10 cellular contexts compared by ENCODE assay signal in genomic region chr1:19437911-19438310, GRCh38. TPM values are rescaled to one million over a fixed set of nuclear protein-coding genes. Genes with fewer than 3 reads are reported as not detected.
DNase-seq lines count a peak whose midpoint lies in the region; FAIRE-seq and TF ChIP-seq lines count a peak whose summit lies in the region.
"Had no signal": no experiment of that assay in that cellular context is flagged by ENCODE, and none has a peak within 500 bp of the region (broad histone marks: within the 10 kb centered on the region; RNA-seq: fewer than 3 reads in every experiment).

No MANE protein-coding gene starts in this region.

- 91% methylated on average over 17 of the region's 17 CpGs; no CpG with 5 or more reads in 1 of the 2 experiments for WGBS in H1 (ENCODE audit: extremely low coverage in 1 of 2, insufficient coverage in 1 of 2, insufficient read length in 1 of 2, insufficient replicate concordance in 2 of 2, low coverage in 1 of 2, low lambda C conversion rate in 2 of 2, missing lambda C conversion rate in 1 of 2), 2 experiments
- 85% methylated on average over 17 of the region's 17 CpGs for WGBS in mesenchymal stem cell
- 50% methylated on average over 17 of the region's 17 CpGs for WGBS in suprapubic skin

- H3K79me1 ChIP-seq in H1 (ENCODE audit: low read depth, low read length) (peaks cover 32% of the 10 kb centered on the region), mesenchymal stem cell (replicated peaks; ENCODE audit: low read length, poor library complexity, severe bottlenecking) (peaks cover 7% of the 10 kb centered on the region)

- TF ChIP-seq EP300 in H1 (IDR thresholded peaks at IDR 0.05; ENCODE audit: borderline replicate concordance in 1 of 2, low read depth in 2 of 2, low read length in 2 of 2), result no peak
- TF ChIP-seq EP300 in suprapubic skin (IDR thresholded peaks at IDR 0.05), result peak; percentile 72

- no peaks in the 10 kb centered on the region for H3K23me2 ChIP-seq in H1 (ENCODE audit: low read depth, low read length)

- no peak for TF ChIP-seq RAD21 in H1 (IDR thresholded peaks at IDR 0.05 in 1 of 2, conservative IDR thresholded peaks at IDR 0.05 in 1 of 2; ENCODE audit: low read depth in 2 of 2, low read length in 2 of 2)

- no peak overlapping the region for H2BK20ac ChIP-seq in H1 (ENCODE audit: low read length)

- no peak overlapping the region for H3K14ac ChIP-seq in H1 (ENCODE audit: insufficient read length)
- H3K14ac ChIP-seq in mesenchymal stem cell (ENCODE audit: low read length in 2 of 2), result no peak overlapping the region

- POLR2A ChIA-PET in H1 (lab: Charles Lee; ENCODE audit: partially characterized antibody), result interaction anchor here (0.8 to 0.9 kb wide), 2 partner anchors 9 to 84 kb away, joined by 3 read pairs; no protein-coding TSS in a partner anchor

- CTCF ChIA-PET in H1 (lab: Charles Lee; ENCODE audit: partially characterized antibody), result interaction anchor here (0.7 to 8.4 kb wide), 15 partner anchors 9 to 213 kb away, joined by 3 to 79 read pairs (median 4); no protein-coding TSS in a partner anchor

- no peak overlapping the region for H4K5ac ChIP-seq in H1 (ENCODE audit: insufficient read length, low read depth, low read length)

- no peaks in the 10 kb centered on the region for H3K9me3 Mint-ChIP-seq in activated T-helper 2 cell treated with anti-CD3 and anti-CD28 coated beads, Interferon-gamma antibody, Interleukin-2, Interleukin-4, amounts not matched to agents 10 μg/mL and 5 μg/mL and 100 μg/mL, durations not matched to agents 14 hours and 24 hours and 36 hours

- H4K91ac ChIP-seq in H1 (replicated peaks; ENCODE audit: insufficient read length, low read length) (no peak overlapping the region), mesenchymal stem cell (ENCODE audit: low read length) (peak overlapping the region; percentile 9)

- H3K4me3 ChIP-seq in H1 (ENCODE audit: extremely low read depth in 1 of 4, insufficient read depth in 2 of 4, low read depth in 3 of 4, low read length in 4 of 4) (no peak overlapping the region), mesenchymal stem cell (ENCODE audit: insufficient read depth in 1 of 2, low read depth in 1 of 2, low read length in 2 of 2) (peak overlapping the region in 1 of 2 experiments; percentile 60), suprapubic skin (no peak overlapping the region)

- H3K18ac ChIP-seq in H1 (ENCODE audit: extremely low read depth, low read length) (no peak overlapping the region), mesenchymal stem cell (ENCODE audit: low read depth in 1 of 2, low read length in 2 of 2) (no peak overlapping the region)

- H3K23ac ChIP-seq in H1 (ENCODE audit: insufficient read length), result no peak overlapping the region
- no peak overlapping the region for H3K23ac ChIP-seq in mesenchymal stem cell (ENCODE audit: low read length in 2 of 2)

- TF ChIP-seq CTCF in H1 (IDR thresholded peaks at IDR 0.05; ENCODE audit: control extremely low read depth in 1 of 3, insufficient read depth in 1 of 3, low read depth in 1 of 3, low read length in 3 of 3), result no peak
- no peak for TF ChIP-seq CTCF in suprapubic skin (IDR thresholded peaks at IDR 0.05)

- H3K4me3 Mint-ChIP-seq in activated T-helper 2 cell treated with anti-CD3 and anti-CD28 coated beads, Interferon-gamma antibody, Interleukin-2, Interleukin-4, amounts not matched to agents 10 μg/mL and 5 μg/mL and 100 μg/mL, durations not matched to agents 14 hours and 24 hours and 36 hours (ENCODE audit: low read depth), result no peak overlapping the region

- H2BK5ac ChIP-seq in H1 (ENCODE audit: low read depth, low read length) (0 out of 2 replicates have a peak overlapping the region, but pooled peaks have one; percentile 78), mesenchymal stem cell (ENCODE audit: low read depth, low read length, poor library complexity, severe bottlenecking) (no peak overlapping the region)

- H3K4me2 ChIP-seq in H1 (ENCODE audit: insufficient read depth in 1 of 2, low read depth in 2 of 2, low read length in 2 of 2) (no peak overlapping the region), mesenchymal stem cell (ENCODE audit: low read length, poor library complexity, severe bottlenecking) (peak overlapping the region; percentile 13)

- no peak overlapping the region; a peak in 1 of 7 replicates for H3K9ac ChIP-seq in H1 (replicated peaks in 1 of 4; ENCODE audit: extremely low read depth in 1 of 4, low read depth in 3 of 4, low read length in 3 of 4)
- H3K9ac ChIP-seq in mesenchymal stem cell (ENCODE audit: low read length), result peak overlapping the region; percentile 78

- H3K27me3 ChIP-seq in H1 (replicated peaks in 1 of 4; ENCODE audit: control insufficient read depth in 3 of 4, extremely low read depth in 1 of 4, insufficient read depth in 3 of 4, low read length in 3 of 4) (no peaks in the 10 kb centered on the region), mesenchymal stem cell (ENCODE audit: control insufficient read depth in 1 of 2, insufficient read depth in 1 of 2, low read length in 2 of 2) (no peaks in the 10 kb centered on the region), suprapubic skin (no peaks in the 10 kb centered on the region)

- no peak for DNase-seq in activated T-helper 2 cell treated with anti-CD3 and anti-CD28 coated beads, Interferon-gamma antibody, Interleukin-2, Interleukin-4, amounts not matched to agents 10 μg/mL and 5 μg/mL and 100 μg/mL, durations not matched to agents 14 hours and 24 hours and 36 hours (ENCODE audit: low spot score)
- DNase-seq in H1 (ENCODE audit: low read depth in 1 of 2, low spot score in 2 of 2) (no peak), mesenchymal stem cell (peak; percentile 75), suprapubic skin (ENCODE audit: low spot score in 2 of 2) (peak; percentile 89 to 91), OCI-M2 (lab: John Stamatoyannopoulos, UW; ENCODE audit: unreplicated experiment) (no peak), RCC 7860 (ENCODE audit: low spot score) (no peak), hippocampal formation (lab: John Stamatoyannopoulos, UW) (no peak), NOMO-1 (lab: John Stamatoyannopoulos, UW; ENCODE audit: unreplicated experiment in 2 of 2) (no peak)
- DNase-seq: NK-92 treated with Interleukin-12 subunit alpha and Interleukin-12 subunit beta, amount 100 ng/mL, for 24 hours had no signal

- peak overlapping the region; percentile 26 for H3K27ac Mint-ChIP-seq in activated T-helper 2 cell treated with anti-CD3 and anti-CD28 coated beads, Interferon-gamma antibody, Interleukin-2, Interleukin-4, amounts not matched to agents 10 μg/mL and 5 μg/mL and 100 μg/mL, durations not matched to agents 14 hours and 24 hours and 36 hours

- peaks cover 0 to 11% (median under 1%) of the 10 kb centered on the region in 4 experiments; a peak in 3 of 8 replicates for H3K36me3 ChIP-seq in H1 (ENCODE audit: control insufficient read depth in 2 of 4, insufficient read depth in 4 of 4, low read length in 3 of 4)
- peaks cover 18 to 30% of the 10 kb centered on the region in 2 experiments for H3K36me3 ChIP-seq in mesenchymal stem cell (ENCODE audit: control insufficient read depth in 1 of 2, insufficient read depth in 2 of 2, low read depth in 1 of 2, low read length in 2 of 2)
- no peaks in the 10 kb centered on the region for H3K36me3 ChIP-seq in suprapubic skin

- H4K8ac ChIP-seq in H1 (ENCODE audit: extremely low read depth, insufficient read depth, low read length), result no peak overlapping the region
- no peak overlapping the region for H4K8ac ChIP-seq in mesenchymal stem cell (ENCODE audit: low read length)

- intact Hi-C loops in activated T-helper 2 cell treated with anti-CD3 and anti-CD28 coated beads, Interferon-gamma antibody, Interleukin-2, Interleukin-4, amounts not matched to agents 10 μg/mL and 5 μg/mL and 100 μg/mL, durations not matched to agents 14 hours and 24 hours and 36 hours (cut with micrococcal nuclease), result loop anchor here (5.0 kb wide), 1 partner anchor 39 kb away; no protein-coding TSS in a partner anchor

- TF ChIP-seq POLR2A in H1 (IDR thresholded peaks at IDR 0.05; ENCODE audit: control extremely low read depth in 1 of 2, low read depth in 2 of 2, low read length in 2 of 2) (no peak), suprapubic skin (IDR thresholded peaks at IDR 0.05) (no peak)

- H3K4ac ChIP-seq in H1 (replicated peaks; ENCODE audit: insufficient read length, low read depth, low read length) (no peak overlapping the region), mesenchymal stem cell (ENCODE audit: low read depth in 1 of 2, low read length in 2 of 2) (no peak overlapping the region)

- no peak overlapping the region for H3K56ac ChIP-seq in H1 (replicated peaks; ENCODE audit: insufficient read length, low read depth, low read length)

- H3K9me3 ChIP-seq in H1 (ENCODE audit: insufficient read depth in 2 of 2, low read depth in 1 of 2, low read length in 1 of 2) (no peaks in the 10 kb centered on the region), mesenchymal stem cell (ENCODE audit: control insufficient read depth, low read length) (no peaks in the 10 kb centered on the region), suprapubic skin (no peaks in the 10 kb centered on the region)

- peaks cover 44 to 51% of the 10 kb centered on the region in 2 experiments for H4K20me1 ChIP-seq in H1 (replicated peaks in 1 of 2; ENCODE audit: control insufficient read depth in 1 of 2, insufficient read depth in 2 of 2, low read length in 2 of 2)

- H2AK5ac ChIP-seq in H1 (ENCODE audit: low read depth, low read length), result peak overlapping the region; percentile 67; the same call in 1 of the 2 replicates
- H2AK5ac ChIP-seq in mesenchymal stem cell (ENCODE audit: low read length, severe bottlenecking), result peak overlapping the region; percentile 36

- H3K27ac ChIP-seq in H1 (ENCODE audit: low read depth, low read length) (no peak overlapping the region), mesenchymal stem cell (ENCODE audit: low read length, poor library complexity, severe bottlenecking) (peak overlapping the region; percentile 59), suprapubic skin (peak overlapping the region; percentile 89)

- H3K4me1 ChIP-seq in H1 (replicated peaks in 1 of 4; ENCODE audit: control insufficient read depth in 3 of 4, insufficient read depth in 4 of 4, low read length in 3 of 4) (peaks cover 2 to 14% (median 9%) of the 10 kb centered on the region in 4 experiments), mesenchymal stem cell (ENCODE audit: control insufficient read depth, insufficient read depth, low read depth, low read length) (peaks cover 45% of the 10 kb centered on the region), suprapubic skin (peaks cover 96% of the 10 kb centered on the region)

- H2BK120ac ChIP-seq in H1 (replicated peaks; ENCODE audit: low read depth, low read length) (no peak overlapping the region), mesenchymal stem cell (ENCODE audit: low read depth, low read length) (no peak overlapping the region)

- H3K27me3 Mint-ChIP-seq in activated T-helper 2 cell treated with anti-CD3 and anti-CD28 coated beads, Interferon-gamma antibody, Interleukin-2, Interleukin-4, amounts not matched to agents 10 μg/mL and 5 μg/mL and 100 μg/mL, durations not matched to agents 14 hours and 24 hours and 36 hours (ENCODE audit: low read depth), result no peaks in the 10 kb centered on the region

- H2AFZ ChIP-seq in H1 (ENCODE audit: low read length) (no peak overlapping the region), mesenchymal stem cell (ENCODE audit: low read depth, low read length) (no peak overlapping the region)

- peaks cover 14 to 94% of the 10 kb centered on the region in 2 experiments for H3K79me2 ChIP-seq in H1 (ENCODE audit: control insufficient read depth in 1 of 2, insufficient read depth in 2 of 2, low read length in 2 of 2)

- FAIRE-seq in H1 (lab: Jason Lieb, UNC) (no peak), RCC 7860 (lab: Jason Lieb, UNC) (no peak)
- FAIRE-seq: H54 had no signal

- H3K36me3 Mint-ChIP-seq in activated T-helper 2 cell treated with anti-CD3 and anti-CD28 coated beads, Interferon-gamma antibody, Interleukin-2, Interleukin-4, amounts not matched to agents 10 μg/mL and 5 μg/mL and 100 μg/mL, durations not matched to agents 14 hours and 24 hours and 36 hours (ENCODE audit: low read depth), result peaks cover 42% of the 10 kb centered on the region

- H3K4me1 Mint-ChIP-seq in activated T-helper 2 cell treated with anti-CD3 and anti-CD28 coated beads, Interferon-gamma antibody, Interleukin-2, Interleukin-4, amounts not matched to agents 10 μg/mL and 5 μg/mL and 100 μg/mL, durations not matched to agents 14 hours and 24 hours and 36 hours (ENCODE audit: low read depth), result peaks cover 73% of the 10 kb centered on the region

- H2BK12ac ChIP-seq in H1 (ENCODE audit: low read depth, low read length) (no peak overlapping the region), mesenchymal stem cell (ENCODE audit: low read length in 2 of 2) (no peak overlapping the region)

- H2BK15ac ChIP-seq in H1 (ENCODE audit: low read length), result no peak overlapping the region
- no peak overlapping the region for H2BK15ac ChIP-seq in mesenchymal stem cell (ENCODE audit: low read depth, poor library complexity, severe bottlenecking)

RNA-seq across cellular contexts. Expression of gene CAPZB, which starts 47.4 kb away (rescaled TPM):
- total RNA-seq in activated T-helper 2 cell treated with anti-CD3 and anti-CD28 coated beads, Interferon-gamma antibody, Interleukin-2, Interleukin-4, amounts not matched to agents 10 μg/mL and 5 μg/mL and 100 μg/mL, durations not matched to agents 14 hours and 24 hours and 36 hours, result 329 and 336 TPM in 2 replicates
- 371 TPM in 2 replicates for total RNA-seq in H1 (2021; fragmentation: NEBNext Ultra II Directional; extraction: Animal tissue kit (Norgen Biotek cat#: 25700))
- 162 and 169 TPM in 2 replicates for polyA plus RNA-seq in H1 (2011; rRNA removed)
- polyA plus RNA-seq in H1 (2011; cell fraction: cytosol; rRNA removed), result 237 TPM
- polyA plus RNA-seq in H1 (2011; cell fraction: nucleus; rRNA removed), result 112 TPM
- polyA plus RNA-seq in H1 (2012, experiment 1 of 2), result 353 to 393 TPM (median 375 TPM) in 4 replicates
- 493 TPM for polyA plus RNA-seq in H1 (2012, experiment 2 of 2)
- 265 TPM for polyA plus RNA-seq in H1 (2013, experiment 1 of 2)
- 269 TPM for polyA plus RNA-seq in H1 (2013, experiment 2 of 2)
- 118 and 122 TPM in 2 replicates for polyA minus RNA-seq in H1 (2011; rRNA and poly(A)+ RNA removed)
- 88.9 TPM for polyA minus RNA-seq in H1 (2011; cell fraction: cytosol; rRNA and poly(A)+ RNA removed)
- polyA minus RNA-seq in H1 (2011; cell fraction: nucleus; rRNA and poly(A)+ RNA removed), result 42.8 TPM
- 431 TPM for polyA plus RNA-seq in mesenchymal stem cell (2013, experiment 1 of 2)
- 426 TPM for polyA plus RNA-seq in mesenchymal stem cell (2013, experiment 2 of 2)
- 100 to 1,000 TPM; 101 to 130 (median 126) TPM for total RNA-seq in suprapubic skin

Comparison
In these comparisons a context has a peak if more than half of its experiments do, and no peak if none do; other contexts are left out.
1. DNase-seq: peak in mesenchymal stem cell (single experiment) and suprapubic skin (2 of 2); none in activated T-helper 2 cell treated with anti-CD3 and anti-CD28 coated beads, Interferon-gamma antibody, Interleukin-2, Interleukin-4, amounts not matched to agents 10 μg/mL and 5 μg/mL and 100 μg/mL, durations not matched to agents 14 hours and 24 hours and 36 hours (single experiment), H1 (0 of 2), OCI-M2 (single experiment), RCC 7860 (single experiment), hippocampal formation (0 of 2) and NOMO-1 (0 of 2).